ENCODE assay signal across 26 cellular contexts in genomic region chr1:15063346-15063745, GRCh38.
"Had no signal": no experiment of that assay in that cellular context is flagged by ENCODE, and none has a peak within 500 bp of the region (broad histone marks: within the 10 kb centered on the region; RNA-seq: fewer than 3 reads in every experiment).

No MANE protein-coding gene starts in this region.

- H3K27ac ChIP-seq: colonic mucosa, coronary artery, dorsolateral prefrontal cortex, epithelial cell of prostate, esophagus muscularis mucosa, gastrocnemius medialis, gastroesophageal sphincter had no signal

- H3K9me3 Mint-ChIP-seq: dendritic cell treated with granulocyte-macrophage colony-stimulating factor and Interleukin-4, amounts not matched to agents 40 ng/mL and 50 ng/mL, for 4 days; effector memory CD8-positive, alpha-beta T cell had no signal

- FAIRE-seq: colon, endometrium, endothelial cell of umbilical vein, frontal cortex had no signal

- H3K27me3 Mint-ChIP-seq: dendritic cell treated with granulocyte-macrophage colony-stimulating factor and Interleukin-4, amounts not matched to agents 40 ng/mL and 50 ng/mL, for 4 days had no signal

- DNase-seq: colonic mucosa; cortex of kidney; dermis blood vessel endothelial cell; effector CD4-positive, alpha-beta T cell; effector CD8-positive, alpha-beta T cell; effector memory CD4-positive, alpha-beta T cell; effector memory CD8-positive, alpha-beta T cell; endodermal cell; erythroblast; esophagus squamous epithelium; foreskin fibroblast; foreskin keratinocyte; foreskin melanocyte; gastrocnemius medialis; glutamatergic neuron; head of caudate nucleus had no signal

- H3K4me3 ChIP-seq: colonic mucosa, coronary artery, dorsolateral prefrontal cortex, esophagus muscularis mucosa, esophagus squamous epithelium, gastrocnemius medialis, gastroesophageal sphincter had no signal

- H3K27ac Mint-ChIP-seq: dendritic cell treated with granulocyte-macrophage colony-stimulating factor and Interleukin-4, amounts not matched to agents 40 ng/mL and 50 ng/mL, for 4 days; effector memory CD8-positive, alpha-beta T cell; endodermal cell had no signal

- H3K9me3 ChIP-seq: colonic mucosa, gastrocnemius medialis had no signal

- H3K4me1 ChIP-seq: colonic mucosa, esophagus muscularis mucosa, gastrocnemius medialis, gastroesophageal sphincter had no signal

- H3K4me1 Mint-ChIP-seq: endodermal cell had no signal

- H3K4me3 Mint-ChIP-seq: dendritic cell treated with granulocyte-macrophage colony-stimulating factor and Interleukin-4, amounts not matched to agents 40 ng/mL and 50 ng/mL, for 4 days; effector memory CD8-positive, alpha-beta T cell; endodermal cell had no signal

- H3K27me3 ChIP-seq: colonic mucosa, dorsolateral prefrontal cortex, esophagus muscularis mucosa, esophagus squamous epithelium, foreskin keratinocyte, gastrocnemius medialis, gastroesophageal sphincter had no signal

- H3K36me3 ChIP-seq: colonic mucosa, gastrocnemius medialis had no signal
